ENCODE assay signal across 18 cellular contexts in the genomic region with DNA sequence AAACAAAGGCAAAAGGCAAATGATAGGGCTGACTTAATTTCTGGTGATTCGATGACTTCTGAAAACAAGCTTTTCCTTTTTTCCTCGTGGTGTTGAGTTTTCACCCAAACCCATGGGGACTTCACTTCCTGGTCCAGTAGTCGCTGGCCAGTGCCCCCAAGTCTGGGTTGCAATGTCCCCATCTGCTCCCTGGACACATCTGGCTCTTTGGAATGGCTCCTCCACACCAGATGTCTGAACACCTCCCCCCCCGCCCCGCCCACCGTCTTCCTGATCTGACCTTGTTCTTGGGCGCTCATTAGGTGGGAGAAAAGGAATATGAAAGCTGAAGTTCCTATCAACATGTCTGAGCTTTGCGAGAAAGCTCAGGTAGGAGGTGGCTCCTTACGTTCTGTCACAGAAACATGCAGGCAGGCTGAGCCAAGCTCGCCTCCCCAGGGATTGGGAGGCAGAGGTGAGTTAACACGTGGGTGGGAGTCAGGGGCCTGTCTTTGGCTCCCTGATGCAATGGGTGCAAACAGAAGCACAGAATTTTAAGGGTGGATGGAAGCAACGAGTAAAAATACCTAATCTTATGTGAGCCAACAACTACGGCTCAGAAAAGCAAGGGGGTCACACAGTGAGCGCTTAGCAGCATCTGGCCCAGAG.
DNase-seq lines count a peak whose midpoint lies in the region; ATAC-seq, FAIRE-seq and TF ChIP-seq lines count a peak whose summit lies in the region.
"Had no signal": no experiment of that assay in that cellular context is flagged by ENCODE, and none has a peak within 500 bp of the region (broad histone marks: within the 10 kb centered on the region; RNA-seq: fewer than 3 reads in every experiment).

No MANE protein-coding gene starts in this region.

- peak; percentile 7 for FAIRE-seq in GM12878 (lab: Jason Lieb, UNC)
- FAIRE-seq: GM19239 had no signal

- SMC1A ChIA-PET in GM12878 (lab: Charles Lee; ENCODE audit: uncharacterized antibody, unreplicated experiment) = interaction anchor here (1.2 kb wide), 1 partner anchor 71 kb away, joined by 3 read pairs; no protein-coding TSS in a partner anchor

- POLR2A ChIA-PET in GM12878 (lab: Charles Lee) = no interaction called here

- no peak for DNase-seq in GM23338 (ENCODE audit: low spot score)
- DNase-seq in GM12878 (ENCODE audit: low read depth, low spot score) = no peak
- no peak for DNase-seq in right atrium auricular region (ENCODE audit: low spot score)
- DNase-seq in gastrocnemius medialis = no peak
- no peak for DNase-seq in testis
- DNase-seq in KBM-7 = no peak
- no peak for DNase-seq in activated effector memory CD4-positive, alpha-beta T cell treated with Interleukin-2 at 50 U/mL for 16 hours
- DNase-seq in omental fat pad (ENCODE audit: low spot score) = no peak
- DNase-seq: activated CD4-positive, alpha-beta memory T cell treated with anti-CD3 and anti-CD28 coated beads for 36 hours; DMS 273 treated with DMSO at 0.1 percent for 48 hours; foreskin melanocyte; immature natural killer cell; mucosa of descending colon; NCI-H1694 treated with DMSO at 0.1 percent for 48 hours; SK-N-SH had no signal

- no peaks in the 10 kb centered on the region for H3F3A ChIP-seq in GM23338 (replicated peaks; ENCODE audit: low read depth)

- H3K27me3 Mint-ChIP-seq in GM23338 (ENCODE audit: insufficient read depth, low read depth, poor library complexity) = peaks cover 7% of the 10 kb centered on the region
- H3K27me3 Mint-ChIP-seq: activated CD4-positive, alpha-beta memory T cell treated with anti-CD3 and anti-CD28 coated beads for 36 hours; activated T-helper 17 cell treated with anti-CD3 and anti-CD28 coated beads, Interleukin-2, amount 50 U/mL, for 72 hours had no signal

- TF ChIP-seq CTCF in GM23338 (conservative IDR thresholded peaks at IDR 0.05; ENCODE audit: low read depth in 2 of 2) = no peak
- TF ChIP-seq CTCF in GM12878 (IDR thresholded peaks at IDR 0.05 in 2 of 3, conservative IDR thresholded peaks at IDR 0.05 in 1 of 3; ENCODE audit: control insufficient read depth in 2 of 3, extremely low read depth in 1 of 3, insufficient read depth in 1 of 3, low read depth in 3 of 3, low read length in 3 of 3) = no peak
- TF ChIP-seq CTCF in right atrium auricular region (IDR thresholded peaks at IDR 0.05) = no peak
- no peak for TF ChIP-seq CTCF in gastrocnemius medialis (IDR thresholded peaks at IDR 0.05 in 4 of 5, conservative IDR thresholded peaks at IDR 0.05 in 1 of 5)
- TF ChIP-seq CTCF in testis (IDR thresholded peaks at IDR 0.05) = no peak
- TF ChIP-seq CTCF in omental fat pad (IDR thresholded peaks at IDR 0.05) = no peak

- H3K4me2 ChIP-seq in GM23338 = no peak overlapping the region
- no peak overlapping the region for H3K4me2 ChIP-seq in GM12878 (ENCODE audit: control insufficient read depth, insufficient read depth)
- H3K4me2 ChIP-seq: SK-N-SH had no signal

- H3K4me3 ChIP-seq in GM23338 = no peak overlapping the region
- H3K4me3 ChIP-seq in GM12878 = no peak overlapping the region
- no peak overlapping the region for H3K4me3 ChIP-seq in right atrium auricular region
- no peak overlapping the region for H3K4me3 ChIP-seq in gastrocnemius medialis
- H3K4me3 ChIP-seq in testis = no peak overlapping the region
- H3K4me3 ChIP-seq: mucosa of descending colon, prostate gland had no signal

- no peak for TF ChIP-seq POLR2A in GM12878 (IDR thresholded peaks at IDR 0.05; ENCODE audit: low read depth, low read length)
- TF ChIP-seq POLR2A in gastrocnemius medialis (IDR thresholded peaks at IDR 0.05) = no peak
- TF ChIP-seq POLR2A in testis (IDR thresholded peaks at IDR 0.05) = no peak

- intact Hi-C loops in GM12878 (cut with micrococcal nuclease; ENCODE audit: unreplicated experiment) (no loop called here), gastrocnemius medialis (cut with DNase I; ENCODE audit: low total_unique reads) (no loop called here), testis (cut with DNase I; ENCODE audit: low total_unique reads) (no loop called here)

- no peaks in the 10 kb centered on the region; the same call in 2 of the 3 replicates for H3K9me3 Mint-ChIP-seq in GM23338
- H3K9me3 Mint-ChIP-seq: activated CD4-positive, alpha-beta memory T cell treated with anti-CD3 and anti-CD28 coated beads for 36 hours; activated T-helper 17 cell treated with anti-CD3 and anti-CD28 coated beads, Interleukin-2, amount 50 U/mL, for 72 hours; immature natural killer cell had no signal

- in situ Hi-C loops in GM12878 (cut with MboI) = no loop called here
- in situ Hi-C loops in gastrocnemius medialis (cut with MboI; ENCODE audit: low sequenced_read_pairs in 4 of 4) = no loop called here
- in situ Hi-C loops in KBM-7 (cut with MboI; ENCODE audit: low pct_unique_long_range_greater_than_20kb, low sequenced_read_pairs) = no loop called here

- H3K9me2 ChIP-seq in GM23338 (ENCODE audit: insufficient read depth) = no peaks in the 10 kb centered on the region
- H3K9me2 ChIP-seq: SK-N-SH had no signal

- H3K27ac Mint-ChIP-seq in GM23338 = peak overlapping the region; percentile 37; the same call in 1 of the 2 replicates
- H3K27ac Mint-ChIP-seq: activated CD4-positive, alpha-beta memory T cell treated with anti-CD3 and anti-CD28 coated beads for 36 hours; activated T-helper 17 cell treated with anti-CD3 and anti-CD28 coated beads, Interleukin-2, amount 50 U/mL, for 72 hours had no signal

- H3K4me3 Mint-ChIP-seq in GM23338 = no peak overlapping the region
- H3K4me3 Mint-ChIP-seq: activated CD4-positive, alpha-beta memory T cell treated with anti-CD3 and anti-CD28 coated beads for 36 hours; activated T-helper 17 cell treated with anti-CD3 and anti-CD28 coated beads, Interleukin-2, amount 50 U/mL, for 72 hours; immature natural killer cell had no signal

- no peak overlapping the region for H3K9ac ChIP-seq in GM12878 (ENCODE audit: control insufficient read depth, insufficient read depth, low read length)
- H3K9ac ChIP-seq: SK-N-SH had no signal

- CTCF ChIA-PET in GM12878 (lab: Yijun Ruan, JAX) = interaction anchor here (0.6 to 3.9 kb wide), 2 partner anchors 35 to 72 kb away, joined by 3 to 36 read pairs; no protein-coding TSS in a partner anchor

- H3K79me2 ChIP-seq in GM23338 (replicated peaks; ENCODE audit: insufficient read depth) (no peaks in the 10 kb centered on the region), GM12878 (ENCODE audit: control insufficient read depth, insufficient read depth, low read length) (no peaks in the 10 kb centered on the region)

- no peaks in the 10 kb centered on the region for H3K36me3 Mint-ChIP-seq in GM23338 (ENCODE audit: low read depth)
- H3K36me3 Mint-ChIP-seq: activated CD4-positive, alpha-beta memory T cell treated with anti-CD3 and anti-CD28 coated beads for 36 hours; immature natural killer cell had no signal

- TF ChIP-seq EP300 in GM12878 (IDR thresholded peaks at IDR 0.05; ENCODE audit: borderline replicate concordance in 1 of 2, control insufficient read depth in 1 of 2, low read depth in 2 of 2, low read length in 2 of 2) = no peak

- no peaks in the 10 kb centered on the region for H3K9me3 ChIP-seq in GM12878 (replicated peaks; ENCODE audit: control insufficient read depth, insufficient read depth, low read length)
- H3K9me3 ChIP-seq in right atrium auricular region = no peaks in the 10 kb centered on the region
- no peaks in the 10 kb centered on the region for H3K9me3 ChIP-seq in gastrocnemius medialis
- no peaks in the 10 kb centered on the region for H3K9me3 ChIP-seq in testis
- H3K9me3 ChIP-seq: mucosa of descending colon, prostate gland, SK-N-SH had no signal

- H3K4me1 ChIP-seq in GM23338 (ENCODE audit: insufficient read depth) (no peaks in the 10 kb centered on the region), GM12878 (ENCODE audit: control insufficient read depth, insufficient read depth, low read length) (no peaks in the 10 kb centered on the region), right atrium auricular region (peaks cover 0 to 55% of the 10 kb centered on the region in 2 donors), gastrocnemius medialis (peaks cover 93 to 97% of the 10 kb centered on the region in 2 donors), testis (peaks cover 46% of the 10 kb centered on the region)
- H3K4me1 ChIP-seq: prostate gland had no signal

- RAD21 ChIA-PET in GM12878 (lab: Charles Lee; ENCODE audit: unreplicated experiment) = interaction anchor here (0.6 kb wide), 1 partner anchor 71 kb away, joined by 3 read pairs; no protein-coding TSS in a partner anchor

- H3K36me3 ChIP-seq in GM23338 (ENCODE audit: insufficient read depth) (no peaks in the 10 kb centered on the region), GM12878 (ENCODE audit: control insufficient read depth in 2 of 2, insufficient read depth in 2 of 2, low read length in 1 of 2) (peaks cover 20 to 32% of the 10 kb centered on the region in 2 experiments; a peak in 3 of 4 replicates), right atrium auricular region (peaks cover 29% of the 10 kb centered on the region), gastrocnemius medialis (no peaks in the 10 kb centered on the region), testis (ENCODE audit: low read depth, missing control alignments) (no peaks in the 10 kb centered on the region)

- 70% methylated on average over 14 of the region's 14 CpGs for WGBS in GM12878 (ENCODE audit: insufficient coverage, insufficient replicate concordance, low lambda C conversion rate, missing lambda C conversion rate)
- 50 to 55% methylated on average over 14 of the region's 14 CpGs for WGBS in testis, 2 donors

- H3K27ac ChIP-seq in GM23338 (ENCODE audit: low read depth) (peak overlapping the region; percentile 55; the same call in 1 of the 2 replicates), GM12878 (ENCODE audit: control insufficient read depth, insufficient read depth) (no peak overlapping the region), right atrium auricular region (peak overlapping the region; percentile 17 to 32), gastrocnemius medialis (peak overlapping the region; percentile 1 to 76 (median 42)), testis (peak overlapping the region in 1 of 2 donors; percentile 36)
- H3K27ac ChIP-seq: prostate gland had no signal

- no peak for TF ChIP-seq RAD21 in GM12878 (IDR thresholded peaks at IDR 0.05; ENCODE audit: insufficient read depth, low read depth, low read length)

- peaks cover 13% of the 10 kb centered on the region for H3K4me1 Mint-ChIP-seq in GM23338
- H3K4me1 Mint-ChIP-seq: activated T-helper 17 cell treated with anti-CD3 and anti-CD28 coated beads, Interleukin-2, amount 50 U/mL, for 72 hours; immature natural killer cell had no signal

- ATAC-seq in GM23338 (no peak), GM12878 (no peak), gastrocnemius medialis (no peak), omental fat pad (ENCODE audit: low FRiP score) (no peak)
- ATAC-seq: activated T-helper 17 cell treated with anti-CD3 and anti-CD28 coated beads, Interleukin-2, amount 50 U/mL, for 72 hours; mucosa of descending colon had no signal

- BruUV-seq in GM12878 (replicated peaks; lab: Mats Ljungman, UMichigan) = no TSS peak

- H4K20me1 ChIP-seq in GM23338 (replicated peaks; ENCODE audit: insufficient read depth) (no peaks in the 10 kb centered on the region), GM12878 (ENCODE audit: control insufficient read depth, insufficient read depth) (no peaks in the 10 kb centered on the region)

- no peaks in the 10 kb centered on the region for H3K27me3 ChIP-seq in GM23338 (ENCODE audit: insufficient read depth)
- no peaks in the 10 kb centered on the region for H3K27me3 ChIP-seq in GM12878 (replicated peaks in 1 of 2; ENCODE audit: control insufficient read depth in 2 of 2, insufficient read depth in 2 of 2, low read length in 1 of 2)
- H3K27me3 ChIP-seq in right atrium auricular region = no peaks in the 10 kb centered on the region
- no peaks in the 10 kb centered on the region for H3K27me3 ChIP-seq in gastrocnemius medialis
- H3K27me3 ChIP-seq in testis = no peaks in the 10 kb centered on the region

- H2AFZ ChIP-seq in GM23338 (no peak overlapping the region), GM12878 (ENCODE audit: control insufficient read depth, low read depth, low read length) (no peak overlapping the region)
